Comparison of ENCODE assay signal across 8 cellular contexts in genomic region chr7:149194799-149195179, GRCh38. TPM values are rescaled to one million over a fixed set of nuclear protein-coding genes. Genes with fewer than 3 reads are reported as not detected.
DNase-seq lines count a peak whose midpoint lies in the region; ATAC-seq and TF ChIP-seq lines count a peak whose summit lies in the region.

No MANE protein-coding gene starts in this region.

- H3K4me1 Mint-ChIP-seq in natural killer cell treated with Interleukin-12 subunit alpha and Interleukin-12 subunit beta and Interleukin-15 and Interleukin-18, amount 100 ng/mL, for 72 hours (ENCODE audit: low read depth in 2 of 2): peaks cover 37 to 47% of the 10 kb centered on the region in 2 donors

- H3K27ac ChIP-seq in cingulate gyrus (ENCODE audit: low read depth, low read length): peak overlapping the region; percentile 83

- DNase-seq in BJ (ENCODE audit: low read depth): no peak
- no peak for DNase-seq in LNCaP clone FGC (ENCODE audit: low read depth)
- DNase-seq in natural killer cell treated with Interleukin-12 subunit alpha and Interleukin-12 subunit beta and Interleukin-15 and Interleukin-18, amount 100 ng/mL, for 72 hours (ENCODE audit: low spot score): no peak
- no peak for DNase-seq in GM19238 (ENCODE audit: insufficient read length, low spot score)
- no peak for DNase-seq in NAMALWA (ENCODE audit: low spot score)
- DNase-seq in NCI-H82 treated with DMSO at 0.1 percent for 48 hours (lab: John Stamatoyannopoulos, UW; ENCODE audit: unreplicated experiment): no peak
- no peak for DNase-seq in EL

- peak overlapping the region; percentile 81 for H3K4me3 Mint-ChIP-seq in natural killer cell treated with Interleukin-12 subunit alpha and Interleukin-12 subunit beta and Interleukin-15 and Interleukin-18, amount 100 ng/mL, for 72 hours

- POLR2A ChIA-PET in BJ (lab: Charles Lee): interaction anchor here (0.5 kb wide), 1 partner anchor 95 kb away, joined by 6 read pairs; no protein-coding TSS in a partner anchor

- peaks cover 7% of the 10 kb centered on the region for H3K36me3 ChIP-seq in BJ (ENCODE audit: control insufficient read depth, insufficient read depth, low read length)

- H3K36me3 Mint-ChIP-seq in natural killer cell treated with Interleukin-12 subunit alpha and Interleukin-12 subunit beta and Interleukin-15 and Interleukin-18, amount 100 ng/mL, for 72 hours: peaks cover 10% of the 10 kb centered on the region

- H3K27me3 Mint-ChIP-seq in natural killer cell treated with Interleukin-12 subunit alpha and Interleukin-12 subunit beta and Interleukin-15 and Interleukin-18, amount 100 ng/mL, for 72 hours: no peaks in the 10 kb centered on the region

- CTCF ChIA-PET in BJ (lab: Yijun Ruan, JAX): interaction anchor here (0.7 to 2.0 kb wide), 7 partner anchors 10 to 430 kb away, joined by 3 to 12 read pairs (median 5); partner anchors contain the start of gene ZNF212

- peak overlapping the region in 1 of 2 donors; percentile 81 for H3K27ac Mint-ChIP-seq in natural killer cell treated with Interleukin-12 subunit alpha and Interleukin-12 subunit beta and Interleukin-15 and Interleukin-18, amount 100 ng/mL, for 72 hours

- TF ChIP-seq CTCF in BJ (IDR thresholded peaks at IDR 0.05; ENCODE audit: insufficient read depth, low read depth, low read length) (no peak), LNCaP clone FGC (IDR thresholded peaks at IDR 0.05; ENCODE audit: control insufficient read depth, extremely low read depth, insufficient read depth) (no peak)

- H3K4me3 ChIP-seq in BJ (ENCODE audit: low read depth, low read length) (peak overlapping the region; percentile 84), LNCaP clone FGC (ENCODE audit: low read depth, low read length) (peak overlapping the region; percentile 86)

- no peaks in the 10 kb centered on the region for H3K9me3 Mint-ChIP-seq in natural killer cell treated with Interleukin-12 subunit alpha and Interleukin-12 subunit beta and Interleukin-15 and Interleukin-18, amount 100 ng/mL, for 72 hours

- no peaks in the 10 kb centered on the region for H3K27me3 ChIP-seq in BJ (ENCODE audit: control insufficient read depth, insufficient read depth, low read length)

- ATAC-seq in natural killer cell treated with Interleukin-12 subunit alpha and Interleukin-12 subunit beta and Interleukin-15 and Interleukin-18, amount 100 ng/mL, for 72 hours: no peak

RNA-seq across cellular contexts. Expression of gene ZNF282, which starts 0.6 kb away (rescaled TPM):
- polyA plus RNA-seq in BJ (2011; rRNA removed): 11.6 and 15.2 TPM in 2 replicates
- 16.0 and 18.7 TPM in 2 replicates for polyA minus RNA-seq in BJ (2011; rRNA and poly(A)+ RNA removed)
- total RNA-seq in natural killer cell treated with Interleukin-12 subunit alpha and Interleukin-12 subunit beta and Interleukin-15 and Interleukin-18, amount 100 ng/mL, for 72 hours: 10 to 100 TPM; 37.4 to 46.7 TPM

RNA-seq across cellular contexts. Expression of gene ZNF212, which starts 44.7 kb away (rescaled TPM):
- 3.2 and 4.6 TPM in 2 replicates for polyA plus RNA-seq in BJ (2011; rRNA removed)
- polyA minus RNA-seq in BJ (2011; rRNA and poly(A)+ RNA removed): 2.0 and 4.3 TPM in 2 replicates
- 10 to 100 TPM; 11.5 to 19.9 TPM for total RNA-seq in natural killer cell treated with Interleukin-12 subunit alpha and Interleukin-12 subunit beta and Interleukin-15 and Interleukin-18, amount 100 ng/mL, for 72 hours

RNA-seq across cellular contexts. Expression of gene ZNF398, which starts 47.5 kb away (rescaled TPM):
- polyA plus RNA-seq in BJ (2011; rRNA removed): 5.9 and 8.0 TPM in 2 replicates
- 14.7 and 29.9 TPM in 2 replicates for polyA minus RNA-seq in BJ (2011; rRNA and poly(A)+ RNA removed)
- total RNA-seq in natural killer cell treated with Interleukin-12 subunit alpha and Interleukin-12 subunit beta and Interleukin-15 and Interleukin-18, amount 100 ng/mL, for 72 hours: 10 to 100 TPM; 17.9 to 20.0 TPM
